In genomic region chr13:35157143-35157755, GRCh38 we compare ENCODE assay signal across 10 cellular contexts.
DNase-seq lines count a peak whose midpoint lies in the region; ATAC-seq, FAIRE-seq and TF ChIP-seq lines count a peak whose summit lies in the region.
"Had no signal": no experiment of that assay in that cellular context is flagged by ENCODE, and none has a peak within 500 bp of the region (broad histone marks: within the 10 kb centered on the region; RNA-seq: fewer than 3 reads in every experiment).

No MANE protein-coding gene starts in this region.

- H3K27me3 Mint-ChIP-seq in Caco-2 (ENCODE audit: insufficient read depth, unreplicated experiment), result no peaks in the 10 kb centered on the region

- DNase-seq in Caco-2 (peak; percentile 40 to 52), NCI-H82 treated with DMSO at 0.1 percent for 48 hours (lab: John Stamatoyannopoulos, UW; ENCODE audit: unreplicated experiment) (peak; percentile 38), body of pancreas (peak; percentile 19 to 49 (median 31)), keratinocyte (ENCODE audit: low read depth, low spot score) (no peak), tibial artery (no peak)
- DNase-seq: right cardiac atrium had no signal

- H3K9me3 Mint-ChIP-seq in Caco-2 (ENCODE audit: unreplicated experiment), result no peaks in the 10 kb centered on the region
- H3K9me3 Mint-ChIP-seq: T-helper 1 cell treated with Interleukin-12 subunit alpha and Interleukin-12 subunit beta and Interleukin-4 antibody, amounts not matched to agents 30 μg/mL and 1 μg/mL, for 36 hours had no signal

- no peaks in the 10 kb centered on the region for H3K9me1 ChIP-seq in keratinocyte (ENCODE audit: control insufficient read depth, extremely low read depth, insufficient read depth, low read length)

- dilution Hi-C loops in keratinocyte (cut with MboI; ENCODE audit: extremely low pct_ligation_motif_present, low sequenced_read_pairs), result no loop called here

- no peaks in the 10 kb centered on the region for H3K4me1 ChIP-seq in Caco-2
- H3K4me1 ChIP-seq in body of pancreas, result no peaks in the 10 kb centered on the region
- no peaks in the 10 kb centered on the region for H3K4me1 ChIP-seq in keratinocyte (ENCODE audit: control insufficient read depth, extremely low read depth, insufficient read depth, low read length)
- H3K4me1 ChIP-seq in tibial artery, result no peaks in the 10 kb centered on the region

- BruUV-seq in Caco-2 (replicated peaks; lab: Mats Ljungman, UMichigan), result no TSS peak

- H3K36me3 ChIP-seq in Caco-2 (ENCODE audit: control insufficient read depth, insufficient read depth, low read length), result no peaks in the 10 kb centered on the region
- no peaks in the 10 kb centered on the region for H3K36me3 ChIP-seq in body of pancreas (replicated peaks in 1 of 2; ENCODE audit: insufficient read depth in 1 of 2, low read depth in 2 of 2)
- no peaks in the 10 kb centered on the region for H3K36me3 ChIP-seq in keratinocyte (ENCODE audit: control insufficient read depth in 2 of 2, extremely low read depth in 1 of 2, insufficient read depth in 2 of 2, low read length in 2 of 2)
- no peaks in the 10 kb centered on the region for H3K36me3 ChIP-seq in tibial artery

- H3K27ac ChIP-seq in body of pancreas, result no peak overlapping the region
- no peak overlapping the region for H3K27ac ChIP-seq in keratinocyte (ENCODE audit: control insufficient read depth, insufficient read depth, low read length)
- H3K27ac ChIP-seq in tibial artery, result no peak overlapping the region

- intact Hi-C loops in Caco-2 (cut with micrococcal nuclease; ENCODE audit: unreplicated experiment) (loop anchor here (1.0 to 2.0 kb wide), 2 partner anchors 1080 to 1226 kb away; no protein-coding TSS in a partner anchor), body of pancreas (cut with DNase I) (loop anchor here (10.0 kb wide), 1 partner anchor 1352 kb away; no protein-coding TSS in a partner anchor), tibial artery (cut with DNase I; ENCODE audit: low total_unique reads) (loop anchor here (5.0 kb wide), 1 partner anchor 1225 kb away; no protein-coding TSS in a partner anchor)

- peak; percentile 64 to 72 for TF ChIP-seq CTCF in Caco-2 (IDR thresholded peaks at IDR 0.05; ENCODE audit: insufficient read depth in 1 of 2, low read depth in 1 of 2, low read length in 1 of 2, severe bottlenecking in 1 of 2, unreplicated experiment in 1 of 2)
- peak; percentile 28 to 78 (median 70) for TF ChIP-seq CTCF in body of pancreas (IDR thresholded peaks at IDR 0.05)
- peak; percentile 6 to 68 (median 51) for TF ChIP-seq CTCF in keratinocyte (optimal IDR thresholded peaks at IDR 0.05 in 1 of 3, IDR thresholded peaks at IDR 0.05 in 1 of 3, conservative IDR thresholded peaks at IDR 0.05 in 1 of 3; ENCODE audit: extremely low read depth in 1 of 3, insufficient read depth in 2 of 3, low read length in 3 of 3)
- TF ChIP-seq CTCF in tibial artery (IDR thresholded peaks at IDR 0.05), result peak; percentile 66 to 75

- ATAC-seq in GM18870 (IDR thresholded peaks at IDR 0.05; ENCODE audit: unreplicated experiment), result peak; percentile 65
- ATAC-seq in HG03378 (IDR thresholded peaks at IDR 0.05; ENCODE audit: unreplicated experiment), result peak; percentile 76
- peak; percentile 59 for ATAC-seq in body of pancreas
- no peak for ATAC-seq in GM21515 (IDR thresholded peaks at IDR 0.05; ENCODE audit: unreplicated experiment)

- no peak overlapping the region for H3K4me3 Mint-ChIP-seq in Caco-2 (ENCODE audit: unreplicated experiment)
- H3K4me3 Mint-ChIP-seq: T-helper 1 cell treated with Interleukin-12 subunit alpha and Interleukin-12 subunit beta and Interleukin-4 antibody, amounts not matched to agents 30 μg/mL and 1 μg/mL, for 36 hours had no signal

- H3K9ac ChIP-seq in keratinocyte (ENCODE audit: control insufficient read depth, extremely low read depth, insufficient read depth, low read length), result no peak overlapping the region

- CTCF ChIA-PET in Caco-2 (lab: Charles Lee), result no interaction called here

- H3K79me2 ChIP-seq in keratinocyte (ENCODE audit: control insufficient read depth, insufficient read depth, low read length), result no peaks in the 10 kb centered on the region

- WGBS in body of pancreas, 2 donors, result 30 to 40% methylated on average over 3 of the region's 3 CpGs

- no peak overlapping the region for H2AFZ ChIP-seq in keratinocyte (ENCODE audit: control insufficient read depth, low read length)

- no peak overlapping the region for H3K4me3 ChIP-seq in Caco-2 (ENCODE audit: low read depth, low read length)
- no peak overlapping the region for H3K4me3 ChIP-seq in body of pancreas
- H3K4me3 ChIP-seq in keratinocyte (ENCODE audit: control insufficient read depth in 2 of 3, extremely low read depth in 1 of 3, insufficient read depth in 2 of 3, low read depth in 1 of 3, low read length in 3 of 3), result no peak overlapping the region
- no peak overlapping the region for H3K4me3 ChIP-seq in tibial artery

- H3K27ac Mint-ChIP-seq in Caco-2 (ENCODE audit: unreplicated experiment), result no peak overlapping the region
- H3K27ac Mint-ChIP-seq: T-helper 1 cell treated with Interleukin-12 subunit alpha and Interleukin-12 subunit beta and Interleukin-4 antibody, amounts not matched to agents 30 μg/mL and 1 μg/mL, for 36 hours had no signal

- no peak overlapping the region for H3K4me2 ChIP-seq in keratinocyte (ENCODE audit: control insufficient read depth, extremely low read depth, insufficient read depth, low read depth, low read length)

- H3K27me3 ChIP-seq in Caco-2 (replicated peaks; ENCODE audit: control insufficient read depth, insufficient read depth, low read length), result no peaks in the 10 kb centered on the region
- H3K27me3 ChIP-seq in body of pancreas, result no peaks in the 10 kb centered on the region
- no peaks in the 10 kb centered on the region for H3K27me3 ChIP-seq in keratinocyte (ENCODE audit: control insufficient read depth, extremely low read depth, insufficient read depth, low read length)
- H3K27me3 ChIP-seq in tibial artery, result no peaks in the 10 kb centered on the region

- H3K9me3 ChIP-seq in Caco-2 (no peaks in the 10 kb centered on the region), body of pancreas (no peaks in the 10 kb centered on the region), keratinocyte (ENCODE audit: control insufficient read depth, low read depth, low read length) (no peaks in the 10 kb centered on the region), tibial artery (no peaks in the 10 kb centered on the region)

- H4K20me1 ChIP-seq in keratinocyte (ENCODE audit: control insufficient read depth, extremely low read depth, insufficient read depth, low read length), result no peaks in the 10 kb centered on the region

- FAIRE-seq in keratinocyte (lab: Jason Lieb, UNC), result peak; percentile 56

- H3K36me3 Mint-ChIP-seq in Caco-2 (ENCODE audit: insufficient read depth, unreplicated experiment), result no peaks in the 10 kb centered on the region

- TF ChIP-seq POLR2A in body of pancreas (IDR thresholded peaks at IDR 0.05), result no peak

- peaks cover 8% of the 10 kb centered on the region for H3K4me1 Mint-ChIP-seq in Caco-2 (ENCODE audit: low read depth, unreplicated experiment)

- POLR2A ChIA-PET in Caco-2 (lab: Charles Lee), result no interaction called here

Comparison
In these comparisons a context has a peak if more than half of its experiments do, and no peak if none do; other contexts are left out.
1. DNase-seq: peak in Caco-2 (2 of 2), NCI-H82 treated with DMSO at 0.1 percent for 48 hours (single experiment) and body of pancreas (4 of 4); none in keratinocyte (single experiment) and tibial artery (0 of 2).
2. Peak in every context shown above with its lines, with median percentiles within 50 percentile points of each other: CTCF ChIP-seq.